ENCODE assay signal across 34 cellular contexts in genomic region chr2:12105180-12105579, GRCh38.
"Had no signal": no experiment of that assay in that cellular context is flagged by ENCODE, and none has a peak within 500 bp of the region (broad histone marks: within the 10 kb centered on the region; RNA-seq: fewer than 3 reads in every experiment).

No MANE protein-coding gene starts in this region.

- H3K9me3 Mint-ChIP-seq: activated B cell treated with CpG ODN at 0.5 μM for 24 hours; activated CD4-positive, alpha-beta memory T cell treated with anti-CD3 and anti-CD28 coated beads for 36 hours; activated naive CD4-positive, alpha-beta T cell treated with anti-CD3 and anti-CD28 coated beads, Interleukin-2, amount 10 ng/mL, durations not matched to agents 7 days and 5 days; activated naive CD8-positive, alpha-beta T cell treated with anti-CD3 and anti-CD28 coated beads, Interleukin-2, amount 10 ng/mL, durations not matched to agents 7 days and 5 days; activated T-cell treated with anti-CD3 and anti-CD28 coated beads, Interleukin-2, amount 50 U/mL, for 24 hours; activated T-cell treated with anti-CD3 and anti-CD28 coated beads, Interleukin-2, amount 50 U/mL, for 72 hours; dendritic cell treated with granulocyte-macrophage colony-stimulating factor and Interleukin-4, amounts not matched to agents 40 ng/mL and 50 ng/mL, for 4 days; endodermal cell; T-helper 2 cell treated with Interferon-gamma antibody and Interleukin-4, amounts not matched to agents 5 μg/mL and 100 μg/mL, for 36 hours had no signal

- H3K9me3 ChIP-seq: ascending aorta, breast epithelium had no signal

- H3K27me3 Mint-ChIP-seq: activated B cell treated with CpG ODN at 0.5 μM for 24 hours; activated CD4-positive, alpha-beta memory T cell treated with anti-CD3 and anti-CD28 coated beads for 36 hours; activated CD8-positive, alpha-beta memory T cell treated with anti-CD3 and anti-CD28 coated beads, Interleukin-2, amount 10 ng/mL, durations not matched to agents 7 days and 5 days; activated naive CD4-positive, alpha-beta T cell treated with anti-CD3 and anti-CD28 coated beads, Interleukin-2, amount 10 ng/mL, durations not matched to agents 7 days and 5 days; activated T-cell treated with anti-CD3 and anti-CD28 coated beads, Interleukin-2, amount 50 U/mL, for 24 hours; brain had no signal

- H3K27ac Mint-ChIP-seq: activated B cell treated with CpG ODN at 0.5 μM for 24 hours; activated CD4-positive, alpha-beta memory T cell treated with anti-CD3 and anti-CD28 coated beads for 36 hours; activated CD4-positive, alpha-beta T cell treated with anti-CD3 and anti-CD28 coated beads, Interleukin-2, amount 10 ng/mL, durations not matched to agents 24 days and 14 days; activated CD8-positive, alpha-beta memory T cell treated with anti-CD3 and anti-CD28 coated beads, Interleukin-2, amount 10 ng/mL, durations not matched to agents 7 days and 5 days; activated naive CD4-positive, alpha-beta T cell treated with anti-CD3 and anti-CD28 coated beads, Interleukin-2, amount 10 ng/mL, durations not matched to agents 7 days and 5 days; activated naive CD4-positive, alpha-beta T cell treated with anti-CD3 and anti-CD28 coated beads, Interleukin-2, amount 50 U/mL, for 72 hours; activated naive CD8-positive, alpha-beta T cell treated with anti-CD3 and anti-CD28 coated beads, Interleukin-2, amount 10 ng/mL, durations not matched to agents 7 days and 5 days; activated T-cell treated with anti-CD3 and anti-CD28 coated beads, Interleukin-2, amount 50 U/mL, for 24 hours; activated T-cell treated with anti-CD3 and anti-CD28 coated beads, Interleukin-2, amount 50 U/mL, for 72 hours; brain; dendritic cell treated with granulocyte-macrophage colony-stimulating factor and Interleukin-4, amounts not matched to agents 40 ng/mL and 50 ng/mL, for 4 days; endodermal cell; T-helper 17 cell; T-helper 2 cell treated with Interferon-gamma antibody and Interleukin-4, amounts not matched to agents 5 μg/mL and 100 μg/mL, for 36 hours had no signal

- DNase-seq: activated B cell treated with CpG ODN at 0.5 μM for 24 hours; activated CD4-positive, alpha-beta memory T cell treated with anti-CD3 and anti-CD28 coated beads for 36 hours; activated CD4-positive, alpha-beta T cell treated with anti-CD3 and anti-CD28 coated beads, Interleukin-2, amount 10 ng/mL, durations not matched to agents 24 days and 14 days; activated CD8-positive, alpha-beta memory T cell treated with anti-CD3 and anti-CD28 coated beads, Interleukin-2, amount 10 ng/mL, durations not matched to agents 7 days and 5 days; activated CD8-positive, alpha-beta memory T cell treated with anti-CD3 and anti-CD28 coated beads, Interleukin-2, amount 50 U/mL, for 48 hours; activated gamma-delta T cell; activated naive CD4-positive, alpha-beta T cell; activated naive CD4-positive, alpha-beta T cell treated with anti-CD3 and anti-CD28 coated beads, Interleukin-2, amount 10 ng/mL, durations not matched to agents 7 days and 5 days; activated naive CD8-positive, alpha-beta T cell treated with anti-CD3 and anti-CD28 coated beads, Interleukin-2, amount 10 ng/mL, durations not matched to agents 7 days and 5 days; activated T-cell treated with anti-CD3 and anti-CD28 coated beads for 4 hours; activated T-cell treated with anti-CD3 and anti-CD28 coated beads, Interleukin-2, amount 50 U/mL, for 24 hours; activated T-cell treated with anti-CD3 and anti-CD28 coated beads, Interleukin-2, amount 50 U/mL, for 72 hours; central memory CD4-positive, alpha-beta T cell; cerebellar nuclear complex; dorsolateral prefrontal cortex; effector memory CD4-positive, alpha-beta T cell; endodermal cell; foreskin fibroblast; head of caudate nucleus; T-helper 1 cell; T-helper 17 cell; T1000; WERI-Rb-1 had no signal

- ATAC-seq: activated CD4-positive, CD25-positive, alpha-beta regulatory T cell treated with anti-CD3 and anti-CD28 coated beads, Interleukin-2, amount 50 U/mL, for 24 hours; activated CD8-positive, alpha-beta memory T cell treated with anti-CD3 and anti-CD28 coated beads, Interleukin-2, amount 10 ng/mL, durations not matched to agents 7 days and 5 days; activated naive CD4-positive, alpha-beta T cell treated with anti-CD3 and anti-CD28 coated beads, Interleukin-2, amount 50 U/mL, for 72 hours; activated T-cell treated with anti-CD3 and anti-CD28 coated beads, Interleukin-2, amount 50 U/mL, for 72 hours; esophagus mucosa; T-helper 17 cell had no signal

- H3K36me3 ChIP-seq: ascending aorta, breast epithelium, cardiac muscle cell, WERI-Rb-1 had no signal

- H3K27ac ChIP-seq: ascending aorta, breast epithelium, cardiac muscle cell, coronary artery, dorsolateral prefrontal cortex, WERI-Rb-1 had no signal

- H3K36me3 Mint-ChIP-seq: activated CD4-positive, alpha-beta memory T cell treated with anti-CD3 and anti-CD28 coated beads for 36 hours; activated CD8-positive, alpha-beta memory T cell treated with anti-CD3 and anti-CD28 coated beads, Interleukin-2, amount 10 ng/mL, durations not matched to agents 7 days and 5 days; activated naive CD4-positive, alpha-beta T cell treated with anti-CD3 and anti-CD28 coated beads, Interleukin-2, amount 10 ng/mL, durations not matched to agents 7 days and 5 days; activated naive CD8-positive, alpha-beta T cell treated with anti-CD3 and anti-CD28 coated beads, Interleukin-2, amount 10 ng/mL, durations not matched to agents 7 days and 5 days; brain had no signal

- H3K4me3 Mint-ChIP-seq: activated B cell treated with CpG ODN at 0.5 μM for 24 hours; activated CD4-positive, alpha-beta memory T cell treated with anti-CD3 and anti-CD28 coated beads for 36 hours; activated CD4-positive, alpha-beta T cell treated with anti-CD3 and anti-CD28 coated beads, Interleukin-2, amount 10 ng/mL, durations not matched to agents 24 days and 14 days; activated CD8-positive, alpha-beta memory T cell treated with anti-CD3 and anti-CD28 coated beads, Interleukin-2, amount 10 ng/mL, durations not matched to agents 7 days and 5 days; activated naive CD4-positive, alpha-beta T cell treated with anti-CD3 and anti-CD28 coated beads, Interleukin-2, amount 10 ng/mL, durations not matched to agents 7 days and 5 days; activated naive CD8-positive, alpha-beta T cell treated with anti-CD3 and anti-CD28 coated beads, Interleukin-2, amount 10 ng/mL, durations not matched to agents 7 days and 5 days; activated T-cell treated with anti-CD3 and anti-CD28 coated beads, Interleukin-2, amount 50 U/mL, for 24 hours; activated T-cell treated with anti-CD3 and anti-CD28 coated beads, Interleukin-2, amount 50 U/mL, for 72 hours; brain; dendritic cell treated with granulocyte-macrophage colony-stimulating factor and Interleukin-4, amounts not matched to agents 40 ng/mL and 50 ng/mL, for 4 days; endodermal cell; T-helper 17 cell; T-helper 2 cell treated with Interferon-gamma antibody and Interleukin-4, amounts not matched to agents 5 μg/mL and 100 μg/mL, for 36 hours had no signal

- H3K27me3 ChIP-seq: ascending aorta, breast epithelium, cardiac muscle cell had no signal

- H3K4me3 ChIP-seq: ascending aorta, breast epithelium, cardiac muscle cell, coronary artery, dorsolateral prefrontal cortex had no signal

- FAIRE-seq: frontal cortex had no signal

- H3K4me1 ChIP-seq: ascending aorta, breast epithelium had no signal
